Comparison of ENCODE assay signal across 8 cellular contexts in the genomic region with DNA sequence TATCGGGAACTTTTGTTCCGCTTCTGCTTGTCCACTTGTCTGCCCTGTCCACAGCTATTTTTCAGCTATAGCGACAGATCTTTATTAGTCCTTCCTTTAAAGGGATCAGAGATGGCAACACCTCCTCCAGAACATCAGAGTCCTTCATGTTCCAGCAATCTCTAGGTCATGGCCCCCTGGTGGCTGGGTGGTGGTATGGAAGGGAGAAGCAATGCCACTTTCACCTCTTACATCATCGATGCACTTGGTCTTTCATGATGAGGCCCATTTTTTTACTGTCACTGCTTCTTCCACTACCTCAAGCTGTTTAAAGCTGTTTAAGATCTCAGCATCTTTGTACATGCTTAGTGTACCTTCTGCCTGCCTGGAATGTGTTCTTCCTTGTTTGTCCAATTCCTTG.
A peak's percentile ranks its signal among the peaks of the same experiment; 100 is the strongest.
DNase-seq lines count a peak whose midpoint lies in the region; ATAC-seq and TF ChIP-seq lines count a peak whose summit lies in the region.

No MANE protein-coding gene starts in this region.

- TF ChIP-seq RAD21 in liver (IDR thresholded peaks at IDR 0.05): peak in 1 of 2 donors; percentile 50

- H3K27ac ChIP-seq in liver (ENCODE audit: low read depth in 1 of 2, low read length in 2 of 2) (no peak overlapping the region), upper lobe of right lung (no peak overlapping the region)

- peak; percentile 30 for TF ChIP-seq CTCF in liver (IDR thresholded peaks at IDR 0.05; ENCODE audit: low read depth, low read length, missing input control)
- peak; percentile 41 for TF ChIP-seq CTCF in upper lobe of right lung (IDR thresholded peaks at IDR 0.05)

- WGBS in liver: 98% methylated on average over 4 of the region's 4 CpGs

- H3K4me3 ChIP-seq in NT2/D1 (ENCODE audit: insufficient read length, low read depth) (no peak overlapping the region), liver (ENCODE audit: low read depth in 1 of 3, low read length in 3 of 3) (no peak overlapping the region), upper lobe of right lung (no peak overlapping the region)

- H3K36me3 ChIP-seq in NT2/D1 (ENCODE audit: insufficient read depth, insufficient read length, low read length) (no peaks in the 10 kb centered on the region), liver (ENCODE audit: control insufficient read depth in 4 of 4, insufficient read depth in 3 of 4, low read depth in 1 of 4, low read length in 3 of 4) (no peaks in the 10 kb centered on the region), upper lobe of right lung (no peaks in the 10 kb centered on the region)

- H3K4me1 ChIP-seq in NT2/D1 (ENCODE audit: insufficient read depth, insufficient read length) (no peaks in the 10 kb centered on the region), liver (ENCODE audit: control insufficient read depth in 4 of 4, insufficient read depth in 4 of 4, low read length in 3 of 4) (no peaks in the 10 kb centered on the region), upper lobe of right lung (no peaks in the 10 kb centered on the region)

- H3K27me3 ChIP-seq in NT2/D1 (ENCODE audit: insufficient read depth, insufficient read length) (no peaks in the 10 kb centered on the region), liver (ENCODE audit: control insufficient read depth in 4 of 4, insufficient read depth in 4 of 4, low read length in 3 of 4) (no peaks in the 10 kb centered on the region), upper lobe of right lung (no peaks in the 10 kb centered on the region)

- H3K9me3 ChIP-seq in NT2/D1 (ENCODE audit: insufficient read depth, low read length): no peaks in the 10 kb centered on the region
- no peaks in the 10 kb centered on the region for H3K9me3 ChIP-seq in liver (ENCODE audit: control insufficient read depth in 4 of 4, low read length in 3 of 4)
- no peaks in the 10 kb centered on the region for H3K9me3 ChIP-seq in upper lobe of right lung

- DNase-seq in DMS 273 (lab: John Stamatoyannopoulos, UW; ENCODE audit: unreplicated experiment) (peak; percentile 63), DMS 273 treated with DMSO at 0.1 percent for 48 hours (lab: John Stamatoyannopoulos, UW) (no peak), NT2/D1 (ENCODE audit: low read depth, low spot score) (peak; percentile 15), upper lobe of right lung (peak; percentile 45), hypothalamus (lab: John Stamatoyannopoulos, UW) (no peak)
- DNase-seq in activated T-cell treated with anti-CD3 and anti-CD28 coated beads, Interleukin-2, amount 50 U/mL, for 48 hours: peak; percentile 65 to 66

- ATAC-seq in upper lobe of right lung: peak; percentile 67
- ATAC-seq in GM19455 (IDR thresholded peaks at IDR 0.05; ENCODE audit: unreplicated experiment): no peak

- intact Hi-C loops in upper lobe of right lung (cut with DNase I): no loop called here

- H3K9ac ChIP-seq in NT2/D1 (ENCODE audit: insufficient read length, low read depth) (no peak overlapping the region), liver (ENCODE audit: low read depth in 1 of 2, low read length in 2 of 2) (no peak overlapping the region)

TF ChIP-seq in liver, 16 proteins besides CTCF, POLR2A, EP300 and RAD21:
- TF ChIP-seq HNF4A (conservative IDR thresholded peaks at IDR 0.05) (no peak), RXRA (IDR thresholded peaks at IDR 0.05) (no peak), ATF3 (IDR thresholded peaks at IDR 0.05) (peak; percentile 23), JUND (IDR thresholded peaks at IDR 0.05) (no peak), GABPA (IDR thresholded peaks at IDR 0.05 in 1 of 2, conservative IDR thresholded peaks at IDR 0.05 in 1 of 2) (no peak)

Comparison
In these comparisons a context has a peak if more than half of its experiments do, and no peak if none do; other contexts are left out.
1. DNase-seq: peak in DMS 273 (single experiment), NT2/D1 (single experiment), activated T-cell treated with anti-CD3 and anti-CD28 coated beads, Interleukin-2, amount 50 U/mL, for 48 hours (2 of 2) and upper lobe of right lung (single experiment); none in DMS 273 treated with DMSO at 0.1 percent for 48 hours (single experiment) and hypothalamus (0 of 51).